In the genomic region with DNA sequence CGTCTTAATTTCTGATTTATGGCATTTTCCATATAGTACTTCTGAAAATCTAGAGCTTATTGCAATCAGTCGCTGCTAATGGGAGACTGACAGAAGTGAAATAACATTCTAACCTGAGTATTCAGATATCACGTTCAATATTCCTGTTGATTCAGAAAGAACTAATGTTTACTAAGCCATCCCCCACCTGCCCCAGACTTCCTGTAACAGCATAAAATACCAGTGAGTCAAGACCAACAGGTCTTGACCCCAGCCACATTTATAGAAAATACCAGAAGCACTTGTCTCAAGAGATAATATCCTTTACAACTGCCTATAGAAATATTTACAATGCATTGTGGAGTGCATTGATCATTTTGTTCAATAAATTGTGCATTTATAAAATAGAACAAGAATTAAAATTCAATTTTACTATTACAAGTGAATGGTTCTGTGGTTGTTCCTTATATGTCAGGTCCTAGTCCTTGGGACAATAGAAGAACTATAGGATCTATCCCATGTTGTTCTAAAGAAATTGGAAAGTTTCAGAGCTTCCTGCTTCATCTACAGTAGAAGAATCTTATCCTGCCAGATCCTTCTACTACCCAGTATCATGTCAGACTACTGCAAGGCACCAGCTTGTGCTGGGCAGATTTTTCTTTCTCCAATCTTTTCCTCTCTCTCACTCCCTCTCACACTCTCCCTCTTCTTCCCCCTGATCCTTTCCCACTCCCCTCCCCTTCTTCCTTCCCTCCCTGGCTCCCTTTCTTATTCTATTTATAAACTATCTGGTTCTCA, we compare ENCODE assay signal across 1 cellular context.
TF ChIP-seq lines count a peak whose summit lies in the region.

No MANE protein-coding gene starts in this region.

TF ChIP-seq in IMR-90, 13 proteins besides CTCF, POLR2A, EP300 and RAD21 (continued from another document):
- TF ChIP-seq, protein P1, sequence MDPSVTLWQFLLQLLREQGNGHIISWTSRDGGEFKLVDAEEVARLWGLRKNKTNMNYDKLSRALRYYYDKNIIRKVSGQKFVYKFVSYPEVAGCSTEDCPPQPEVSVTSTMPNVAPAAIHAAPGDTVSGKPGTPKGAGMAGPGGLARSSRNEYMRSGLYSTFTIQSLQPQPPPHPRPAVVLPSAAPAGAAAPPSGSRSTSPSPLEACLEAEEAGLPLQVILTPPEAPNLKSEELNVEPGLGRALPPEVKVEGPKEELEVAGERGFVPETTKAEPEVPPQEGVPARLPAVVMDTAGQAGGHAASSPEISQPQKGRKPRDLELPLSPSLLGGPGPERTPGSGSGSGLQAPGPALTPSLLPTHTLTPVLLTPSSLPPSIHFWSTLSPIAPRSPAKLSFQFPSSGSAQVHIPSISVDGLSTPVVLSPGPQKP (IDR thresholded peaks at IDR 0.05; ENCODE audit: borderline replicate concordance, low read depth, low read length), result no peak
- no peak for TF ChIP-seq MXI1 (IDR thresholded peaks at IDR 0.05; ENCODE audit: borderline replicate concordance, low read depth, low read length)
- no peak for TF ChIP-seq MAZ (IDR thresholded peaks at IDR 0.05; ENCODE audit: borderline replicate concordance, low read depth, low read length)
- no peak for TF ChIP-seq CHD1 (IDR thresholded peaks at IDR 0.05; ENCODE audit: low read depth, low read length)
- TF ChIP-seq RFX5 (IDR thresholded peaks at IDR 0.05; ENCODE audit: low read depth, low read length), result no peak
- TF ChIP-seq NFE2L2 (IDR thresholded peaks at IDR 0.05; ENCODE audit: low read depth, low read length), result no peak
- TF ChIP-seq USF2 (IDR thresholded peaks at IDR 0.05; ENCODE audit: low read depth, low read length), result no peak
- no peak for TF ChIP-seq MAFK (IDR thresholded peaks at IDR 0.05; ENCODE audit: low read depth, low read length)
- TF ChIP-seq SMC3 (IDR thresholded peaks at IDR 0.05; ENCODE audit: low read depth, low read length), result no peak
- TF ChIP-seq RCOR1 (IDR thresholded peaks at IDR 0.05; ENCODE audit: insufficient replicate concordance, low read length), result no peak
- TF ChIP-seq CEBPB (IDR thresholded peaks at IDR 0.05; ENCODE audit: low read depth, low read length), result no peak
- TF ChIP-seq FOS (IDR thresholded peaks at IDR 0.05; ENCODE audit: low read depth, low read length), result no peak
